1 cellular context compared by ENCODE assay signal in the genomic region with DNA sequence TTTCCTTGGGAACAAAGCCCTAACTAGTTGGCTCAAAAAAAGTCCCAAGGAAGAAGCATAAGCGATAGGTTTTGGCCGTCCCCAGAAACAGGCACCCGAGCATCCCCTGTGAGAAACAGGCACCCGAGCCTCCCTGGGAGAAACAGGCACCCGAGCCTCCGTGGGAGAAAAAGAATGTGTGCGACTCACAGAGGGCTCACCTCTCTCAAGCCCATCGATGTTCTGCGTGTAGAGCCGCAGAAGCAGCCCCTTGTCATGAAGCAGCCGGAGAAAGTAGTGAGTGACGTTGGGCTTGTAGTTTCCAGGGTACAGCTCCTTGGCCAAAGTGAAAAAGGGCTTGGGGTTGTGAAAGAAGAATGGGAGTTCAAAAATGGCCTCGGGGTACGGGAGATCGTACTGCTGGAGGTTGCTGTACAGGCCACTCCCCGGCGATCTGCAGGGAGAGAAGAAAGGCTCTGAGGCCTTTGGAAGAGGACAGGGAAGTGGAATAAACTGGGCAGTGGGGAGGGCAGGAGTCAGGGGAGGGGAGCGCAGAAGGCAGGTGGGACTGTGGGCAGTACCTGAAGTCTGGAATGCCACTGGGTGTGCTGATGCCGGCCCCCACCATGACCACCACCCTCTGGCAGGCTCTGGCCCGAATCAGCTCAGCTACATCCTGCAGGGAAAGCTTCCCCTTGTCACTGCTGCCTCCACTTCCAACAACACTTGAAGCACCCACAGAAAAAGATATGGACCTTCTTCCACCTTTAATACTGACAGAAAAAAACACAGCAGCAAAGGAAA.
TF ChIP-seq lines count a peak whose summit lies in the region.

No MANE protein-coding gene starts in this region.

TF ChIP-seq in IMR-90, 13 proteins besides CTCF, POLR2A, EP300 and RAD21:
- no peak for TF ChIP-seq MAZ (IDR thresholded peaks at IDR 0.05; ENCODE audit: borderline replicate concordance, low read depth, low read length)
